ENCODE assay signal across 8 cellular contexts in genomic region chr4:145299380-145300076, GRCh38.
DNase-seq lines count a peak whose midpoint lies in the region; ATAC-seq and TF ChIP-seq lines count a peak whose summit lies in the region.

No MANE protein-coding gene starts in this region.

- POLR2A ChIA-PET in activated CD4-positive, alpha-beta memory T cell treated with anti-CD3 and anti-CD28 coated beads for 36 hours (lab: Charles Lee): no interaction called here
- POLR2A ChIA-PET in activated CD4-positive, alpha-beta memory T cell treated with anti-CD3 and anti-CD28 coated beads, Interleukin-2, amount 10 ng/mL, durations not matched to agents 7 days and 5 days (lab: Charles Lee): no interaction called here

- peaks cover 22% of the 10 kb centered on the region for H3K27me3 Mint-ChIP-seq in activated CD4-positive, alpha-beta memory T cell treated with anti-CD3 and anti-CD28 coated beads for 36 hours
- peaks cover 3% of the 10 kb centered on the region for H3K27me3 Mint-ChIP-seq in activated CD4-positive, alpha-beta memory T cell treated with anti-CD3 and anti-CD28 coated beads, Interleukin-2, amount 10 ng/mL, durations not matched to agents 7 days and 5 days
- H3K27me3 Mint-ChIP-seq in immature natural killer cell (ENCODE audit: low read depth in 3 of 3) (peaks cover 0 to 17% (median 3%) of the 10 kb centered on the region in 3 donors), chondrocyte (ENCODE audit: low read depth) (peaks cover 1% of the 10 kb centered on the region)

- ATAC-seq in HG03439 (IDR thresholded peaks at IDR 0.05; ENCODE audit: unreplicated experiment) (peak; percentile 94), left ventricle myocardium superior (no peak)

- intact Hi-C loops in activated CD4-positive, alpha-beta memory T cell treated with anti-CD3 and anti-CD28 coated beads for 36 hours (cut with micrococcal nuclease): loop anchor here (1.0 to 5.0 kb wide), 3 partner anchors 118 to 1127 kb away; no protein-coding TSS in a partner anchor
- intact Hi-C loops in left ventricle myocardium superior (cut with micrococcal nuclease): no loop called here

- H3K36me3 Mint-ChIP-seq in activated CD4-positive, alpha-beta memory T cell treated with anti-CD3 and anti-CD28 coated beads for 36 hours: no peaks in the 10 kb centered on the region
- no peaks in the 10 kb centered on the region for H3K36me3 Mint-ChIP-seq in activated CD4-positive, alpha-beta memory T cell treated with anti-CD3 and anti-CD28 coated beads, Interleukin-2, amount 10 ng/mL, durations not matched to agents 7 days and 5 days (ENCODE audit: low read depth)
- H3K36me3 Mint-ChIP-seq in immature natural killer cell: no peaks in the 10 kb centered on the region
- H3K36me3 Mint-ChIP-seq in chondrocyte (ENCODE audit: low read depth): no peaks in the 10 kb centered on the region

- no peak overlapping the region for H3K27ac Mint-ChIP-seq in activated CD4-positive, alpha-beta memory T cell treated with anti-CD3 and anti-CD28 coated beads for 36 hours
- no peak overlapping the region for H3K27ac Mint-ChIP-seq in activated CD4-positive, alpha-beta memory T cell treated with anti-CD3 and anti-CD28 coated beads, Interleukin-2, amount 10 ng/mL, durations not matched to agents 7 days and 5 days
- H3K27ac Mint-ChIP-seq in immature natural killer cell (no peak overlapping the region), chondrocyte (ENCODE audit: unreplicated experiment) (no peak overlapping the region)

- CTCF ChIA-PET in activated CD4-positive, alpha-beta memory T cell treated with anti-CD3 and anti-CD28 coated beads for 36 hours (lab: Charles Lee): no interaction called here
- CTCF ChIA-PET in activated CD4-positive, alpha-beta memory T cell treated with anti-CD3 and anti-CD28 coated beads, Interleukin-2, amount 10 ng/mL, durations not matched to agents 7 days and 5 days (lab: Charles Lee): no interaction called here

- no peak for TF ChIP-seq CTCF in chondrocyte (IDR thresholded peaks at IDR 0.05)

- no peak overlapping the region for H3K4me3 Mint-ChIP-seq in activated CD4-positive, alpha-beta memory T cell treated with anti-CD3 and anti-CD28 coated beads for 36 hours
- no peak overlapping the region for H3K4me3 Mint-ChIP-seq in activated CD4-positive, alpha-beta memory T cell treated with anti-CD3 and anti-CD28 coated beads, Interleukin-2, amount 10 ng/mL, durations not matched to agents 7 days and 5 days
- H3K4me3 Mint-ChIP-seq in immature natural killer cell (no peak overlapping the region), chondrocyte (ENCODE audit: unreplicated experiment) (no peak overlapping the region)

- H3K4me1 Mint-ChIP-seq in activated CD4-positive, alpha-beta memory T cell treated with anti-CD3 and anti-CD28 coated beads for 36 hours (ENCODE audit: low read depth): peaks cover 17% of the 10 kb centered on the region
- H3K4me1 Mint-ChIP-seq in activated CD4-positive, alpha-beta memory T cell treated with anti-CD3 and anti-CD28 coated beads, Interleukin-2, amount 10 ng/mL, durations not matched to agents 7 days and 5 days: no peaks in the 10 kb centered on the region
- H3K4me1 Mint-ChIP-seq in immature natural killer cell (peaks cover 0 to 11% of the 10 kb centered on the region in 2 donors), chondrocyte (ENCODE audit: low read depth) (peaks cover 7% of the 10 kb centered on the region)

- DNase-seq in activated CD4-positive, alpha-beta memory T cell treated with anti-CD3 and anti-CD28 coated beads for 36 hours: peak; percentile 86
- no peak for DNase-seq in activated CD4-positive, alpha-beta memory T cell treated with anti-CD3 and anti-CD28 coated beads, Interleukin-2, amount 10 ng/mL, durations not matched to agents 7 days and 5 days
- DNase-seq in activated CD8-positive, alpha-beta memory T cell treated with anti-CD3 and anti-CD28 coated beads for 1 hour (ENCODE audit: extremely low read depth in 1 of 2, low read depth in 1 of 2): peak; percentile 13 to 14
- DNase-seq in immature natural killer cell (peak; percentile 7 to 23 (median 19)), chondrocyte (ENCODE audit: low spot score) (no peak), left ventricle myocardium superior (no peak), NCI-H1105 treated with DMSO at 0.1 percent for 48 hours (lab: John Stamatoyannopoulos, UW) (no peak)

- H3K9me3 Mint-ChIP-seq in activated CD4-positive, alpha-beta memory T cell treated with anti-CD3 and anti-CD28 coated beads for 36 hours: no peaks in the 10 kb centered on the region
- no peaks in the 10 kb centered on the region for H3K9me3 Mint-ChIP-seq in activated CD4-positive, alpha-beta memory T cell treated with anti-CD3 and anti-CD28 coated beads, Interleukin-2, amount 10 ng/mL, durations not matched to agents 7 days and 5 days
- H3K9me3 Mint-ChIP-seq in immature natural killer cell (peaks cover 0 to 3% (median 0%) of the 10 kb centered on the region in 6 donors), chondrocyte (ENCODE audit: low read depth) (no peaks in the 10 kb centered on the region)

Comparison
In these comparisons a context has a peak if more than half of its experiments do, and no peak if none do; other contexts are left out.
1. DNase-seq: peak in activated CD4-positive, alpha-beta memory T cell treated with anti-CD3 and anti-CD28 coated beads for 36 hours (single experiment), activated CD8-positive, alpha-beta memory T cell treated with anti-CD3 and anti-CD28 coated beads for 1 hour (2 of 2) and immature natural killer cell (3 of 3); none in activated CD4-positive, alpha-beta memory T cell treated with anti-CD3 and anti-CD28 coated beads, Interleukin-2, amount 10 ng/mL, durations not matched to agents 7 days and 5 days (single experiment), chondrocyte (single experiment), left ventricle myocardium superior (single experiment) and NCI-H1105 treated with DMSO at 0.1 percent for 48 hours (single experiment).